Comparison of ENCODE assay signal across 16 cellular contexts in genomic region chr1:206940588-206940936, GRCh38. TPM values are rescaled to one million over a fixed set of nuclear protein-coding genes. Genes with fewer than 3 reads are reported as not detected.
DNase-seq lines count a peak whose midpoint lies in the region; ATAC-seq and TF ChIP-seq lines count a peak whose summit lies in the region.
"Had no signal": no experiment of that assay in that cellular context is flagged by ENCODE, and none has a peak within 500 bp of the region (broad histone marks: within the 10 kb centered on the region; RNA-seq: fewer than 3 reads in every experiment).

No MANE protein-coding gene starts in this region.

- H3K9me3 ChIP-seq in muscle layer of duodenum (ENCODE audit: control insufficient read depth in 1 of 2, low read length in 2 of 2) (no peaks in the 10 kb centered on the region), stomach (no peaks in the 10 kb centered on the region), heart right ventricle (no peaks in the 10 kb centered on the region)
- H3K9me3 ChIP-seq: BE2C, Caco-2 had no signal

- H3K4me3 Mint-ChIP-seq in Calu3 (ENCODE audit: low read depth, unreplicated experiment), result no peak overlapping the region
- H3K4me3 Mint-ChIP-seq: CD8-positive, alpha-beta memory T cell; H9 had no signal

- peaks cover 37% of the 10 kb centered on the region for H3K36me3 Mint-ChIP-seq in Calu3 (ENCODE audit: insufficient read depth, unreplicated experiment)
- H3K36me3 Mint-ChIP-seq: CD8-positive, alpha-beta memory T cell had no signal

- WGBS in stomach, 5 donors, result 68 to 88% (median 81%) methylated on average over 3 of the region's 3 CpGs
- WGBS in heart right ventricle, 2 donors, result 92 to 93% methylated on average over 3 of the region's 3 CpGs

- H3K27ac ChIP-seq in epithelial cell of prostate (peak overlapping the region; percentile 59), muscle layer of duodenum (ENCODE audit: low read length) (peak overlapping the region; percentile 72), stomach (peak overlapping the region in 4 of 5 donors; percentile 6 to 85 (median 40)), heart right ventricle (no peak overlapping the region)

- ATAC-seq in heart right ventricle, result no peak

- intact Hi-C loops in Calu3 (cut with micrococcal nuclease; ENCODE audit: unreplicated experiment) (no loop called here), stomach (cut with DNase I; ENCODE audit: low total_unique reads) (no loop called here), heart right ventricle (cut with DNase I) (no loop called here)

- no TSS peak for BruUV-seq in Calu3 (replicated peaks; lab: Mats Ljungman, UMichigan)

- H3K36me3 ChIP-seq in muscle layer of duodenum (ENCODE audit: control insufficient read depth in 1 of 2, insufficient read depth in 2 of 2, low read length in 2 of 2), result no peaks in the 10 kb centered on the region
- H3K36me3 ChIP-seq in stomach, result peaks cover 0 to 45% (median 15%) of the 10 kb centered on the region in 4 donors
- H3K36me3 ChIP-seq in heart right ventricle, result no peaks in the 10 kb centered on the region
- H3K36me3 ChIP-seq: BE2C had no signal

- H3K27me3 ChIP-seq in muscle layer of duodenum (ENCODE audit: low read depth, low read length), result no peaks in the 10 kb centered on the region
- H3K27me3 ChIP-seq in stomach, result peaks cover 0 to 6% (median 0%) of the 10 kb centered on the region in 3 donors
- peaks cover 0 to 41% (median 17%) of the 10 kb centered on the region in 7 donors for H3K27me3 ChIP-seq in heart right ventricle

- no peak for DNase-seq in Calu3
- no peak for DNase-seq in epithelial cell of prostate (ENCODE audit: low read depth, low spot score)
- no peak for DNase-seq in stomach
- DNase-seq in heart right ventricle, result no peak
- DNase-seq in AG08396 (ENCODE audit: low spot score), result no peak
- no peak for DNase-seq in foreskin melanocyte
- DNase-seq: BE2C; Caco-2; CD8-positive, alpha-beta memory T cell; DMS53; GOT3; H9; IMR-90 had no signal

- no peak for TF ChIP-seq POLR2A in stomach (IDR thresholded peaks at IDR 0.05)

- no peaks in the 10 kb centered on the region for H3K27me3 Mint-ChIP-seq in Calu3 (ENCODE audit: unreplicated experiment)

- H3K4me1 ChIP-seq in muscle layer of duodenum (ENCODE audit: control insufficient read depth in 1 of 2, insufficient read depth in 2 of 2, low read length in 2 of 2), result no peaks in the 10 kb centered on the region
- peaks cover 22 to 60% (median 23%) of the 10 kb centered on the region in 4 donors for H3K4me1 ChIP-seq in stomach
- H3K4me1 ChIP-seq in heart right ventricle, result no peaks in the 10 kb centered on the region
- H3K4me1 ChIP-seq: BE2C had no signal

- no peak for TF ChIP-seq CTCF in Calu3 (IDR thresholded peaks at IDR 0.05; ENCODE audit: unreplicated experiment)
- TF ChIP-seq CTCF in stomach (IDR thresholded peaks at IDR 0.05), result no peak
- no peak for TF ChIP-seq CTCF in heart right ventricle (IDR thresholded peaks at IDR 0.05)

- H3K27ac Mint-ChIP-seq in Calu3 (ENCODE audit: unreplicated experiment), result peak overlapping the region; percentile 86
- H3K27ac Mint-ChIP-seq: H9 had no signal

- no peaks in the 10 kb centered on the region for H3K9me3 Mint-ChIP-seq in Calu3 (ENCODE audit: low read depth, unreplicated experiment)
- H3K9me3 Mint-ChIP-seq: CD8-positive, alpha-beta memory T cell; H9 had no signal

- CTCF ChIA-PET in Calu3 (lab: Charles Lee), result interaction anchor here (0.8 to 1.2 kb wide), 2 partner anchors 14 to 305 kb away, joined by 3 read pairs; partner anchors contain the start of gene DYRK3

- H3K4me1 Mint-ChIP-seq in Calu3 (ENCODE audit: low read depth, unreplicated experiment), result peaks cover 58% of the 10 kb centered on the region

- H3K4me3 ChIP-seq in muscle layer of duodenum (ENCODE audit: low read depth in 1 of 2, low read length in 2 of 2) (peak overlapping the region in 1 of 2 donors; percentile 22), stomach (peak overlapping the region in 1 of 4 donors; percentile 62), heart right ventricle (no peak overlapping the region)

- no peak for TF ChIP-seq EP300 in stomach (IDR thresholded peaks at IDR 0.05)

RNA-seq across cellular contexts. Expression of gene PIGR, which starts 5.7 kb away (rescaled TPM):
- total RNA-seq in Calu3 (2022), result 250 and 367 TPM in 2 replicates
- total RNA-seq in stomach, result 1,000 to 10,000 TPM in 2 of 5 donors, 100 to 1,000 TPM in 2, 10 to 100 TPM in 1; 72.7 to 3,112 (median 316) TPM
- polyA plus RNA-seq in stomach, result 100 to 1,000 TPM in 2 of 3 donors, 1 to 10 TPM in 1; 6.3 to 176 (median 150) TPM
- total RNA-seq in heart right ventricle, result under 1 TPM in 2 of 10 donors, not detected in 8; 0.10 to 0.11 TPM
- polyA plus RNA-seq in heart right ventricle, result under 1 TPM in 1 of 2 donors, not detected in 1; 0.01 TPM
- total RNA-seq: Caco-2, Daoy, H9, IMR-90 had no signal
- polyA plus RNA-seq: CD8-positive, alpha-beta memory T cell; IMR-90 had no signal

RNA-seq across cellular contexts. Expression of gene FCMR, which starts 18.8 kb away (rescaled TPM):
- 0.86 and 1.1 TPM in 2 replicates for total RNA-seq in Calu3 (2022)
- total RNA-seq in stomach, result 1 to 10 TPM in 3 of 5 donors, not detected in 2; 4.5 to 6.6 (median 5.2) TPM
- polyA plus RNA-seq in stomach, result 1 to 10 TPM; 3.3 to 6.7 (median 3.7) TPM
- 10 to 100 TPM in 1 of 10 donors, 1 to 10 TPM in 9; 1.3 to 13.4 (median 3.7) TPM for total RNA-seq in heart right ventricle
- 1 to 10 TPM in 1 of 2 donors, under 1 TPM in 1; 0.37 to 2.8 TPM for polyA plus RNA-seq in heart right ventricle
- total RNA-seq: Caco-2, H9, IMR-90 had no signal

RNA-seq across cellular contexts. Expression of gene FCAMR, which starts 29.7 kb away (rescaled TPM):
- not detected in 2 replicates for total RNA-seq in Calu3 (2022)
- under 1 TPM in 2 of 5 donors, not detected in 3; 0.37 to 0.58 TPM for total RNA-seq in stomach
- under 1 TPM in 1 of 3 donors, not detected in 2; 0.30 TPM for polyA plus RNA-seq in stomach
- total RNA-seq in heart right ventricle, result not detected
- not detected for polyA plus RNA-seq in heart right ventricle
- total RNA-seq: CD8-positive, alpha-beta memory T cell; Daoy; H9; IMR-90 had no signal
- polyA plus RNA-seq: CD8-positive, alpha-beta memory T cell; IMR-90 had no signal

RNA-seq across cellular contexts. Expression of gene IL24, which starts 43.3 kb away (rescaled TPM):
- total RNA-seq in Calu3 (2022) (not detected in 2 replicates), stomach (not detected), heart right ventricle (not detected)
- polyA plus RNA-seq in stomach (under 1 TPM in 1 of 3 donors, not detected in 2; 1.00 TPM), heart right ventricle (under 1 TPM in 1 of 2 donors, not detected in 1; 0.26 TPM)
- total RNA-seq: Caco-2, H9, HT-29 had no signal

Comparison
In these comparisons a context has a peak if more than half of its experiments do, and no peak if none do; other contexts are left out.
1. H3K27ac ChIP-seq: peak in epithelial cell of prostate (single experiment), muscle layer of duodenum (single experiment) and stomach (4 of 5); none in heart right ventricle (0 of 10).
2. RNA of gene PIGR, which starts 5.7 kb away (total RNA-seq): 250 to 367 TPM in Calu3 and 72.7 to 3,112 TPM in stomach; 0.10 to 0.11 TPM in heart right ventricle; every median in the first group is over 10 times any median in the second.